ENCODE assay signal across 8 cellular contexts in the genomic region with DNA sequence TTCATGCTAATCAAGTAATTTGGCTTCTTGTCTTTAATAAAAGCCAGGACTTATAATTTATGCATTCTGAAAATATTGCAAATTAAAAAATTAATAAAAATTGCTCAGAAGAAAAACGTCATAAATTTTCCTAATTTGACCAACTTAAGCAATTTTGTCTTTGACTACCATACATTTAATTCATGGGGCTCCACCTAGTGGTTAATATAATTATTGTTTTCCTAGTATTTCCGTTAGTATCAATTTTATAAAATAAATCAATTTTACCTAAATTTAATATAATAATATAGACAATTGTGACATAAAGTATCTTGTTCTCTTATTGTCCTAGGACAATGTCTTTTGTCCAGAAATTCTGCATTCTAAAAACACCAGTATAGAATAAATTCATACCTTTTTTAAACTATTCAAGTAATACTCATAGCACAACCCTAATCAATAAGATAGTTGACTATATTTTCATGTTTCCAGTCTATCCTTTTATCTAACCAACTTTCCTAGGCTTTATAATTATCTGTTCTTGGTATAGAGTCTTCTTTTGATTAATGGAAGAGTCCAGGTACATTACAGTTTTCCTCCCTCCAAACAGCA.
A peak's percentile ranks its signal among the peaks of the same experiment; 100 is the strongest.
DNase-seq lines count a peak whose midpoint lies in the region; ATAC-seq, FAIRE-seq and TF ChIP-seq lines count a peak whose summit lies in the region.

No MANE protein-coding gene starts in this region.

- H3K27me3 ChIP-seq in spleen (replicated peaks in 1 of 7), result no peaks in the 10 kb centered on the region

- peaks cover 0 to 8% (median 0%) of the 10 kb centered on the region in 8 donors for H3K9me3 ChIP-seq in spleen

- no peak overlapping the region for H3K4me3 ChIP-seq in spleen

- no peaks in the 10 kb centered on the region for H3K27me3 Mint-ChIP-seq in T-cell

- CTCF ChIA-PET in T-cell (lab: Charles Lee), result no interaction called here

- no peak for TF ChIP-seq POLR2A in spleen (IDR thresholded peaks at IDR 0.05)

- no peak for ATAC-seq in T-cell (replicated peaks in 1 of 4)
- ATAC-seq in GM21786 (IDR thresholded peaks at IDR 0.05; ENCODE audit: unreplicated experiment), result no peak

- H3K4me1 ChIP-seq in spleen, result no peaks in the 10 kb centered on the region

- H3K36me3 Mint-ChIP-seq in T-cell, result no peaks in the 10 kb centered on the region

- H3K27ac Mint-ChIP-seq in T-cell, result no peak overlapping the region

- peak in 7 of 11 experiments; percentile 8 to 47 (median 42) for TF ChIP-seq CTCF in spleen (IDR thresholded peaks at IDR 0.05 in 8 of 11, conservative IDR thresholded peaks at IDR 0.05 in 3 of 11)

- H3K4me1 Mint-ChIP-seq in T-cell, result no peaks in the 10 kb centered on the region

- intact Hi-C loops in spleen (cut with DNase I; ENCODE audit: low total_unique reads), result loop anchor here (10.0 kb wide), 1 partner anchor 582 kb away; no protein-coding TSS in a partner anchor

- H3K27ac ChIP-seq in spleen, result no peak overlapping the region

- H3K9me3 Mint-ChIP-seq in T-cell, result peaks cover 5 to 9% (median 6%) of the 10 kb centered on the region in 3 donors

- POLR2A ChIA-PET in T-cell (lab: Charles Lee), result no interaction called here

- H3K36me3 ChIP-seq in spleen, result no peaks in the 10 kb centered on the region

- peak; percentile 94 for FAIRE-seq in endometrium (lab: Jason Lieb, UNC)

- DNase-seq in NCI-H446 (lab: John Stamatoyannopoulos, UW) (peak; percentile 2 to 41), NCI-H446 treated with DMSO at 0.1 percent for 48 hours (lab: John Stamatoyannopoulos, UW) (no peak), NCI-H460 (ENCODE audit: extremely low read depth, low read depth) (peak; percentile 13), spleen (no peak), T-cell (no peak), amniotic stem cell (lab: John Stamatoyannopoulos, UW) (no peak)

- WGBS in spleen, 5 donors, result 2 to 16% (median 4%) methylated on average over 2 of the region's 2 CpGs

- H3K4me3 Mint-ChIP-seq in T-cell, result no peak overlapping the region

Comparison
In these comparisons a context has a peak if more than half of its experiments do, and no peak if none do; other contexts are left out.
1. DNase-seq: peak in NCI-H446 (2 of 2) and NCI-H460 (single experiment); none in NCI-H446 treated with DMSO at 0.1 percent for 48 hours (single experiment), spleen (single experiment), T-cell (0 of 34) and amniotic stem cell (single experiment).